Comparison of ENCODE assay signal across 8 cellular contexts in the genomic region with DNA sequence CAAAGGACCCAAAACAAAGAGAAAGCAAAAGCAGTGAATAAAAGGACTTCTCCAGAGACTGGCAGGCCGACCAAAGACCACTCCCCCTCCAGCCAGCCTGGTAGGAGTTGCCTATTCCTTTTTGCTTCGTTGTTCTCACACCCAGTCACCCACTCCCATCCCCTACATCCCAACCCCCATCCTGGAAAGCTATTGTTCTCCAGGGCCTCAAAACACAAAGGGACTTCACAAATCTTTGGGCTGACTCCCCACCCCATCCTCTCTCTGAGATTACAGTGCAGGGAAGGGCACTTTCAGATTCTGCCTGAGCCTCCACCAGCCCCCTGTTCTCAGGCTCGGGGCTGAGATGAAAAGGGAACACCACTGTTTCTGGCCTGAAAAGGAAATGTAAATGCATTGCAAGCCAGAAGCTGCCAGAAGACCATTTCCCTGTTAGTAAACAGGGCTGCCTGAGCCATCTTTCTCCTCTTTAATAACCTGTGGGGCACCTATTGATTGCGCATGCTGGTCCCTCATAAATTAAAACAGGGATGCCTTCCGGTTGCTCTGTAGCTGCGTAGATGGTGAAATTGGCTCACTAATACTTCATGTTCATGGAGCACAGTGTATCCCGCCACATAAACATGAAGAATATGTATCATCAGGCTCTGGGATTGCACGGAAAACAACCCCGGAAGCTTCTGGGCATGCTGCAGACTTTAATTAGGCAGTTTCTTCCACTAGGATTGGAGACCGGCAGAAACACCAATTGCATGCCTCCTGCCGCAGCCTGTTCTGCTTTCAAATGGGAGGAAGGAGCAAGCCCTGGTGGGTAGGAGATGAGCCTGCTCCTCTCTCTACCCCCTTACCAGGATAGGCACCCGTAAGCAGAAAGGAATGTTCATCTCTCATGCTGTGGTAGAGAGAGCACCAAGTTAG.
A peak's percentile ranks its signal among the peaks of the same experiment; 100 is the strongest.
DNase-seq lines count a peak whose midpoint lies in the region; ATAC-seq and TF ChIP-seq lines count a peak whose summit lies in the region.

No MANE protein-coding gene starts in this region.

- no peaks in the 10 kb centered on the region for H3K36me3 Mint-ChIP-seq in CD4-positive, alpha-beta memory T cell

- POLR2A ChIA-PET in CD4-positive, alpha-beta memory T cell (lab: Charles Lee; ENCODE audit: partially characterized antibody): interaction anchor here (1.0 to 2.4 kb wide), 10 partner anchors 8 to 130 kb away, joined by 3 to 24 read pairs (median 4); partner anchors contain the start of gene FUT8

- CTCF ChIA-PET in CD4-positive, alpha-beta memory T cell (lab: Charles Lee; ENCODE audit: partially characterized antibody): interaction anchor here (1.2 to 2.0 kb wide), 5 partner anchors 55 to 788 kb away, joined by 3 to 6 read pairs (median 3); partner anchors contain the start of gene FUT8

- peak overlapping the region; percentile 45 for H3K9ac ChIP-seq in HUES6 (ENCODE audit: low read length)

- WGBS in suprapubic skin: 37% methylated on average over 9 of the region's 12 CpGs

- no peaks in the 10 kb centered on the region for H3K27me3 ChIP-seq in CD4-positive, alpha-beta memory T cell (ENCODE audit: insufficient read depth, low read length)
- no peaks in the 10 kb centered on the region for H3K27me3 ChIP-seq in HUES6 (ENCODE audit: control insufficient read depth, insufficient read depth, low read length)
- H3K27me3 ChIP-seq in layer of hippocampus (ENCODE audit: control insufficient read depth, insufficient read depth, low read length): no peaks in the 10 kb centered on the region
- no peaks in the 10 kb centered on the region for H3K27me3 ChIP-seq in suprapubic skin

- peaks cover 26 to 48% (median 30%) of the 10 kb centered on the region in 4 donors for H3K4me1 Mint-ChIP-seq in CD4-positive, alpha-beta memory T cell

- no peaks in the 10 kb centered on the region for H3K36me3 ChIP-seq in CD4-positive, alpha-beta memory T cell (ENCODE audit: insufficient read depth, low read length)
- H3K36me3 ChIP-seq in HUES6 (ENCODE audit: control insufficient read depth, insufficient read depth, low read length) (no peaks in the 10 kb centered on the region), suprapubic skin (no peaks in the 10 kb centered on the region)

- H3K27ac Mint-ChIP-seq in CD4-positive, alpha-beta memory T cell: peak overlapping the region; percentile 79 to 96 (median 94)

- H3K9me3 Mint-ChIP-seq in CD4-positive, alpha-beta memory T cell: no peaks in the 10 kb centered on the region

- intact Hi-C loops in CD4-positive, alpha-beta memory T cell (cut with micrococcal nuclease): no loop called here

- H3K27me3 Mint-ChIP-seq in CD4-positive, alpha-beta memory T cell: no peaks in the 10 kb centered on the region

- no peak for TF ChIP-seq EP300 in suprapubic skin (IDR thresholded peaks at IDR 0.05)

- peak overlapping the region; percentile 36 for H3K27ac ChIP-seq in CD4-positive, alpha-beta memory T cell (ENCODE audit: low read depth, low read length)
- H3K27ac ChIP-seq in HUES6 (ENCODE audit: low read depth, low read length) (peak overlapping the region; percentile 34; the same call in 1 of the 2 replicates), layer of hippocampus (ENCODE audit: low read depth, low read length) (peak overlapping the region; percentile 98), suprapubic skin (no peak overlapping the region)

- in situ Hi-C loops in astrocyte of the cerebellum (cut with HindIII; ENCODE audit: low sequenced_read_pairs): no loop called here

- peaks cover 30% of the 10 kb centered on the region for H3K4me1 ChIP-seq in CD4-positive, alpha-beta memory T cell (ENCODE audit: insufficient read depth, low read length)
- H3K4me1 ChIP-seq in HUES6 (ENCODE audit: control insufficient read depth, insufficient read depth, low read length) (peaks cover 23% of the 10 kb centered on the region), suprapubic skin (peaks cover 15% of the 10 kb centered on the region)

- DNase-seq in CD4-positive, alpha-beta memory T cell: peak in 4 of 5 donors; percentile 9 to 23 (median 18)
- DNase-seq in astrocyte of the cerebellum (ENCODE audit: low read depth) (peak; percentile 32), suprapubic skin (ENCODE audit: low spot score in 2 of 2) (no peak), COLO829 (ENCODE audit: low spot score) (no peak)
- no peak for DNase-seq in activated CD4-positive, alpha-beta T cell treated with anti-CD3 and anti-CD28 coated beads for 4 hours

- H3K4me3 Mint-ChIP-seq in CD4-positive, alpha-beta memory T cell: peak overlapping the region; percentile 72 to 90 (median 84)

- no peak for TF ChIP-seq CTCF in astrocyte of the cerebellum (IDR thresholded peaks at IDR 0.05; ENCODE audit: low read depth, low read length, missing control alignments)
- no peak for TF ChIP-seq CTCF in suprapubic skin (IDR thresholded peaks at IDR 0.05)

- H3K9me3 ChIP-seq in CD4-positive, alpha-beta memory T cell (ENCODE audit: control insufficient read depth in 1 of 2, low read length in 2 of 2): no peaks in the 10 kb centered on the region
- H3K9me3 ChIP-seq in HUES6 (ENCODE audit: control insufficient read depth, insufficient read depth, low read depth, low read length): peaks cover 5% of the 10 kb centered on the region; the same call in 1 of the 2 replicates
- no peaks in the 10 kb centered on the region for H3K9me3 ChIP-seq in suprapubic skin

- TF ChIP-seq POLR2A in suprapubic skin (IDR thresholded peaks at IDR 0.05): no peak

- no peak for ATAC-seq in GM21526 (IDR thresholded peaks at IDR 0.05; ENCODE audit: low FRiP score, unreplicated experiment)

- H3K4me3 ChIP-seq in CD4-positive, alpha-beta memory T cell (ENCODE audit: low read length in 2 of 2): peak overlapping the region; percentile 25 to 30
- no peak overlapping the region for H3K4me3 ChIP-seq in HUES6 (ENCODE audit: low read depth, low read length)
- H3K4me3 ChIP-seq in astrocyte of the cerebellum (ENCODE audit: low read depth, low read length): no peak overlapping the region
- peak overlapping the region; percentile 26 for H3K4me3 ChIP-seq in suprapubic skin

Comparison
In these comparisons a context has a peak if more than half of its experiments do, and no peak if none do; other contexts are left out.
1. DNase-seq: peak in CD4-positive, alpha-beta memory T cell (4 of 5) and astrocyte of the cerebellum (single experiment); none in suprapubic skin (0 of 2), COLO829 (single experiment) and activated CD4-positive, alpha-beta T cell treated with anti-CD3 and anti-CD28 coated beads for 4 hours (0 of 2).
2. H3K4me3 ChIP-seq: peak in CD4-positive, alpha-beta memory T cell (2 of 2) and suprapubic skin (single experiment); none in HUES6 (single experiment) and astrocyte of the cerebellum (single experiment).